7 cellular contexts compared by ENCODE assay signal in genomic region chr5:24916863-24917262, GRCh38.
"Had no signal": no experiment of that assay in that cellular context is flagged by ENCODE, and none has a peak within 500 bp of the region (broad histone marks: within the 10 kb centered on the region; RNA-seq: fewer than 3 reads in every experiment).

No MANE protein-coding gene starts in this region.

- H3K4me3 Mint-ChIP-seq: H9 had no signal

- H3K9me3 Mint-ChIP-seq: H9 had no signal

- H3K4me1 Mint-ChIP-seq: H9 had no signal

- H3K9ac ChIP-seq: GM23248 had no signal

- H3K27ac Mint-ChIP-seq: H9 had no signal

- H2AFZ ChIP-seq: GM23248 had no signal

- H3K4me3 ChIP-seq: GM23248, K562 had no signal

- ATAC-seq: K562 had no signal

- H3K27ac ChIP-seq: GM23248 had no signal

- DNase-seq: GM23248, GOT3, H9, HCEC 1CT, IMR-90, KG1 had no signal
